1 cellular context compared by ENCODE assay signal in genomic region chr4:6773616-6774540, GRCh38.
TF ChIP-seq lines count a peak whose summit lies in the region.

No MANE protein-coding gene starts in this region.

TF ChIP-seq in GM12878, 131 proteins besides CTCF, POLR2A, EP300 and RAD21:
- TF ChIP-seq TBL1XR1 (IDR thresholded peaks at IDR 0.05; ENCODE audit: low read depth, low read length) (no peak), MLLT1 (IDR thresholded peaks at IDR 0.05) (peak; percentile 38; the same call in 1 of the 2 replicates)
